In genomic region chr3:160956785-160957184, GRCh38 we compare ENCODE assay signal across 9 cellular contexts.
DNase-seq lines count a peak whose midpoint lies in the region; ATAC-seq and TF ChIP-seq lines count a peak whose summit lies in the region.
"Had no signal": no experiment of that assay in that cellular context is flagged by ENCODE, and none has a peak within 500 bp of the region (broad histone marks: within the 10 kb centered on the region; RNA-seq: fewer than 3 reads in every experiment).

No MANE protein-coding gene starts in this region.

- H3K27ac ChIP-seq in OCI-LY3 (ENCODE audit: low read length) (no peak overlapping the region), hepatocyte (no peak overlapping the region), aorta (ENCODE audit: low read depth in 1 of 2, low read length in 2 of 2) (no peak overlapping the region), suprapubic skin (no peak overlapping the region)
- H3K27ac ChIP-seq: parathyroid adenoma had no signal

- H3K9me3 ChIP-seq in OCI-LY3 (ENCODE audit: insufficient read depth, low read length) (no peaks in the 10 kb centered on the region), hepatocyte (ENCODE audit: low read depth) (no peaks in the 10 kb centered on the region), aorta (ENCODE audit: control insufficient read depth, low read length) (no peaks in the 10 kb centered on the region), suprapubic skin (no peaks in the 10 kb centered on the region)

- H3K4me3 Mint-ChIP-seq in activated CD4-positive, alpha-beta T cell treated with anti-CD3 and anti-CD28 coated beads, Interleukin-2, amount 10 ng/mL, durations not matched to agents 24 days and 14 days = no peak overlapping the region

- no peaks in the 10 kb centered on the region for H3K4me1 ChIP-seq in OCI-LY3 (ENCODE audit: low read length)
- H3K4me1 ChIP-seq in hepatocyte (ENCODE audit: insufficient read depth) = no peaks in the 10 kb centered on the region
- peaks cover 0 to under 1% of the 10 kb centered on the region in 2 donors for H3K4me1 ChIP-seq in aorta (ENCODE audit: control insufficient read depth in 1 of 2, insufficient read depth in 2 of 2, low read length in 2 of 2)
- H3K4me1 ChIP-seq in suprapubic skin = no peaks in the 10 kb centered on the region

- H3K4me2 ChIP-seq in OCI-LY3 (ENCODE audit: low read length) (no peak overlapping the region), hepatocyte (no peak overlapping the region)

- H3K27ac Mint-ChIP-seq in activated CD4-positive, alpha-beta T cell treated with anti-CD3 and anti-CD28 coated beads, Interleukin-2, amount 10 ng/mL, durations not matched to agents 24 days and 14 days = no peak overlapping the region

- no peaks in the 10 kb centered on the region for H3K27me3 ChIP-seq in OCI-LY3 (ENCODE audit: low read depth, low read length)
- H3K27me3 ChIP-seq in hepatocyte = no peaks in the 10 kb centered on the region
- no peaks in the 10 kb centered on the region for H3K27me3 ChIP-seq in aorta (ENCODE audit: control insufficient read depth in 1 of 2, insufficient read depth in 2 of 2, low read length in 1 of 2)
- H3K27me3 ChIP-seq in suprapubic skin = no peaks in the 10 kb centered on the region

- H3K79me2 ChIP-seq in OCI-LY3 (ENCODE audit: low read length) (no peaks in the 10 kb centered on the region), hepatocyte (no peaks in the 10 kb centered on the region)

- no peak for TF ChIP-seq EP300 in suprapubic skin (IDR thresholded peaks at IDR 0.05)

- H3K9me2 ChIP-seq in hepatocyte (replicated peaks; ENCODE audit: insufficient read depth) = no peaks in the 10 kb centered on the region

- DNase-seq in HFF-Myc (ENCODE audit: extremely low read depth, low read depth) = no peak
- DNase-seq in hepatocyte (ENCODE audit: low spot score) = no peak
- no peak for DNase-seq in aorta
- no peak for DNase-seq in suprapubic skin (ENCODE audit: low spot score in 2 of 2)
- DNase-seq in activated CD4-positive, alpha-beta T cell treated with anti-CD3 and anti-CD28 coated beads, Interleukin-2, amount 10 ng/mL, durations not matched to agents 24 days and 14 days = no peak

- TF ChIP-seq POLR2A in suprapubic skin (IDR thresholded peaks at IDR 0.05) = no peak

- no peaks in the 10 kb centered on the region for H3K9me3 Mint-ChIP-seq in activated CD4-positive, alpha-beta T cell treated with anti-CD3 and anti-CD28 coated beads, Interleukin-2, amount 10 ng/mL, durations not matched to agents 24 days and 14 days

- no peak overlapping the region for H3K9ac ChIP-seq in OCI-LY3 (ENCODE audit: low read length)
- H3K9ac ChIP-seq: parathyroid adenoma had no signal

- H3K36me3 Mint-ChIP-seq in activated CD4-positive, alpha-beta T cell treated with anti-CD3 and anti-CD28 coated beads, Interleukin-2, amount 10 ng/mL, durations not matched to agents 24 days and 14 days (ENCODE audit: low read depth) = no peaks in the 10 kb centered on the region

- no peaks in the 10 kb centered on the region for H3K36me3 ChIP-seq in OCI-LY3 (replicated peaks; ENCODE audit: low read depth, low read length)
- H3K36me3 ChIP-seq in hepatocyte (replicated peaks; ENCODE audit: insufficient read depth, low read depth) = no peaks in the 10 kb centered on the region
- no peaks in the 10 kb centered on the region for H3K36me3 ChIP-seq in aorta (ENCODE audit: control insufficient read depth in 1 of 2, insufficient read depth in 2 of 2, low read length in 1 of 2)
- H3K36me3 ChIP-seq in suprapubic skin = no peaks in the 10 kb centered on the region

- TF ChIP-seq CTCF in HFF-Myc (IDR thresholded peaks at IDR 0.05; ENCODE audit: low read depth, low read length, missing control alignments) (peak; percentile 10), OCI-LY3 (IDR thresholded peaks at IDR 0.05; ENCODE audit: low read depth, low read length) (peak; percentile 51), hepatocyte (IDR thresholded peaks at IDR 0.05; ENCODE audit: poor library complexity) (peak; percentile 14), suprapubic skin (IDR thresholded peaks at IDR 0.05) (peak in 1 of 2 donors; percentile 9)

- H4K20me1 ChIP-seq in OCI-LY3 (ENCODE audit: insufficient read depth, low read length) (0 out of 2 replicates have a peak, but pooled peaks cover 8% of the 10 kb centered on the region), hepatocyte (ENCODE audit: insufficient read depth, poor library complexity, severe bottlenecking) (no peaks in the 10 kb centered on the region)

- H3K4me1 Mint-ChIP-seq in activated CD4-positive, alpha-beta T cell treated with anti-CD3 and anti-CD28 coated beads, Interleukin-2, amount 10 ng/mL, durations not matched to agents 24 days and 14 days = no peaks in the 10 kb centered on the region

- H2AFZ ChIP-seq in OCI-LY3 (ENCODE audit: low read depth, low read length) = no peak overlapping the region
- H2AFZ ChIP-seq in hepatocyte = no peak overlapping the region
- H2AFZ ChIP-seq: parathyroid adenoma had no signal

- peaks cover 5% of the 10 kb centered on the region for H3K27me3 Mint-ChIP-seq in activated CD4-positive, alpha-beta T cell treated with anti-CD3 and anti-CD28 coated beads, Interleukin-2, amount 10 ng/mL, durations not matched to agents 24 days and 14 days

- intact Hi-C loops in aorta (cut with DNase I) = loop anchor here in 1 of 2 donors (10.0 kb wide), 3 partner anchors 108 to 458 kb away; no protein-coding TSS in a partner anchor
- intact Hi-C loops in activated CD4-positive, alpha-beta T cell treated with anti-CD3 and anti-CD28 coated beads, Interleukin-2, amount 10 ng/mL, durations not matched to agents 24 days and 14 days (cut with micrococcal nuclease) = loop anchor here (2.0 to 10.0 kb wide), 3 partner anchors 268 to 451 kb away; partner anchors contain the start of gene NMD3

- ATAC-seq in GM18502 (IDR thresholded peaks at IDR 0.05; ENCODE audit: poor library complexity, unreplicated experiment) (peak; percentile 90), HG02588 (IDR thresholded peaks at IDR 0.05; ENCODE audit: unreplicated experiment) (no peak), aorta (ENCODE audit: low FRiP score) (no peak)

- no peak overlapping the region for H3K4me3 ChIP-seq in HFF-Myc (replicated peaks; ENCODE audit: low read depth, low read length)
- H3K4me3 ChIP-seq in OCI-LY3 (ENCODE audit: low read length) = no peak overlapping the region
- H3K4me3 ChIP-seq in hepatocyte = no peak overlapping the region
- no peak overlapping the region for H3K4me3 ChIP-seq in aorta (ENCODE audit: low read length in 2 of 2)
- H3K4me3 ChIP-seq in suprapubic skin = no peak overlapping the region
